Comparison of ENCODE assay signal across 28 cellular contexts in the genomic region with DNA sequence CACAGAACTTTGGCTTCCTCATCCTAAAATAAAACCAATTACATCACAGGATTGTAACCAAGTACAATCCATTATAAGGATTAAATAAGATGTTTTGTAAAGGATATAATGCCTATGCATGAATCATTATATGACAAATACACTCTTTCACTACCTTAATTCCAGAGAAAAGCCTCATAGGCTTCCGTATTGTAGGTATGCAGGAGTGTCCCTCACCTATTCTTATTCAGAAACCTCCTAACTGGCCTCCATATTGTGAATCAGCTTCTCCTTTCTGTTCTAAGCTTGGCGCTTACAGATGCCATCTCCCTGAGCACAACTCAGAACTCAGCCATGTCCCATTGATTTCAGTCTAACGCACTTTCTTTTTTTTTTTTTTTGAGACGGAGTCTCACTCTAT.
"Had no signal": no experiment of that assay in that cellular context is flagged by ENCODE, and none has a peak within 500 bp of the region (broad histone marks: within the 10 kb centered on the region; RNA-seq: fewer than 3 reads in every experiment).

No MANE protein-coding gene starts in this region.

- DNase-seq: activated B cell treated with CpG ODN at 0.5 μM for 24 hours; activated CD4-positive, alpha-beta T cell treated with anti-CD3 and anti-CD28 coated beads for 48 hours; activated CD4-positive, alpha-beta T cell treated with anti-CD3 and anti-CD28 coated beads, Interleukin-2, amount 50 U/mL, for 1 hour; activated CD4-positive, alpha-beta T cell treated with anti-CD3 and anti-CD28 coated beads, Interleukin-2, amount 50 U/mL, for 48 hours; activated CD8-positive, alpha-beta memory T cell treated with anti-CD3 and anti-CD28 coated beads for 24 hours; activated CD8-positive, alpha-beta T cell treated with anti-CD3 and anti-CD28 coated beads for 36 hours; activated gamma-delta T cell; activated naive CD4-positive, alpha-beta T cell; activated naive CD4-positive, alpha-beta T cell treated with anti-CD3 and anti-CD28 coated beads, Interleukin-2, amount 10 ng/mL, durations not matched to agents 7 days and 5 days; activated naive CD8-positive, alpha-beta T cell treated with anti-CD3 and anti-CD28 coated beads, Interleukin-2, amount 10 ng/mL, durations not matched to agents 7 days and 5 days; activated T-cell treated with anti-CD3 and anti-CD28 coated beads, Interleukin-2, amount 50 U/mL, for 48 hours; dorsolateral prefrontal cortex; effector memory CD8-positive, alpha-beta T cell; foreskin fibroblast; gastrocnemius medialis; glutamatergic neuron; heart left ventricle; hypothalamus; T-helper 2 cell had no signal

- H3K9me3 Mint-ChIP-seq: activated B cell treated with CpG ODN at 0.5 μM for 24 hours; activated CD8-positive, alpha-beta T cell treated with anti-CD3 and anti-CD28 coated beads for 36 hours; activated naive CD4-positive, alpha-beta T cell treated with anti-CD3 and anti-CD28 coated beads, Interleukin-2, amount 10 ng/mL, durations not matched to agents 7 days and 5 days; activated naive CD4-positive, alpha-beta T cell treated with anti-CD3 and anti-CD28 coated beads, Interleukin-2, amount 50 U/mL, for 72 hours; activated naive CD8-positive, alpha-beta T cell treated with anti-CD3 and anti-CD28 coated beads, Interleukin-2, amount 10 ng/mL, durations not matched to agents 7 days and 5 days; brain; central memory CD8-positive, alpha-beta T cell; dendritic cell treated with granulocyte-macrophage colony-stimulating factor and Interleukin-4, amounts not matched to agents 40 ng/mL and 50 ng/mL, for 4 days; effector memory CD8-positive, alpha-beta T cell had no signal

- H3K27me3 ChIP-seq: ascending aorta, breast epithelium, dorsolateral prefrontal cortex, gastrocnemius medialis, heart left ventricle had no signal

- H3K27me3 Mint-ChIP-seq: activated naive CD4-positive, alpha-beta T cell treated with anti-CD3 and anti-CD28 coated beads, Interleukin-2, amount 10 ng/mL, durations not matched to agents 7 days and 5 days; dendritic cell treated with granulocyte-macrophage colony-stimulating factor and Interleukin-4, amounts not matched to agents 40 ng/mL and 50 ng/mL, for 4 days had no signal

- H3K4me3 ChIP-seq: ascending aorta, breast epithelium, coronary artery, dorsolateral prefrontal cortex, gastrocnemius medialis, heart left ventricle had no signal

- H3K4me1 Mint-ChIP-seq: activated B cell treated with CpG ODN at 0.5 μM for 24 hours; activated naive CD4-positive, alpha-beta T cell treated with anti-CD3 and anti-CD28 coated beads, Interleukin-2, amount 10 ng/mL, durations not matched to agents 7 days and 5 days; central memory CD8-positive, alpha-beta T cell had no signal

- H3K4me3 Mint-ChIP-seq: activated B cell treated with CpG ODN at 0.5 μM for 24 hours; activated CD8-positive, alpha-beta T cell treated with anti-CD3 and anti-CD28 coated beads for 36 hours; activated naive CD4-positive, alpha-beta T cell treated with anti-CD3 and anti-CD28 coated beads, Interleukin-2, amount 10 ng/mL, durations not matched to agents 7 days and 5 days; activated naive CD8-positive, alpha-beta T cell treated with anti-CD3 and anti-CD28 coated beads, Interleukin-2, amount 10 ng/mL, durations not matched to agents 7 days and 5 days; brain; central memory CD8-positive, alpha-beta T cell; dendritic cell treated with granulocyte-macrophage colony-stimulating factor and Interleukin-4, amounts not matched to agents 40 ng/mL and 50 ng/mL, for 4 days; effector memory CD8-positive, alpha-beta T cell had no signal

- ATAC-seq: activated CD4-positive, CD25-positive, alpha-beta regulatory T cell treated with anti-CD3 and anti-CD28 coated beads, Interleukin-2, amount 50 U/mL, for 24 hours; activated CD8-positive, alpha-beta T cell treated with anti-CD3 and anti-CD28 coated beads for 36 hours; activated naive CD4-positive, alpha-beta T cell treated with anti-CD3 and anti-CD28 coated beads, Interleukin-2, amount 50 U/mL, for 72 hours; effector memory CD8-positive, alpha-beta T cell; gastrocnemius medialis; heart left ventricle had no signal

- H3K27ac Mint-ChIP-seq: activated B cell treated with CpG ODN at 0.5 μM for 24 hours; activated CD8-positive, alpha-beta T cell treated with anti-CD3 and anti-CD28 coated beads for 36 hours; activated naive CD4-positive, alpha-beta T cell treated with anti-CD3 and anti-CD28 coated beads, Interleukin-2, amount 10 ng/mL, durations not matched to agents 7 days and 5 days; activated naive CD4-positive, alpha-beta T cell treated with anti-CD3 and anti-CD28 coated beads, Interleukin-2, amount 50 U/mL, for 72 hours; activated naive CD8-positive, alpha-beta T cell treated with anti-CD3 and anti-CD28 coated beads, Interleukin-2, amount 10 ng/mL, durations not matched to agents 7 days and 5 days; brain; dendritic cell treated with granulocyte-macrophage colony-stimulating factor and Interleukin-4, amounts not matched to agents 40 ng/mL and 50 ng/mL, for 4 days; effector memory CD8-positive, alpha-beta T cell had no signal

- H3K9me3 ChIP-seq: ascending aorta, breast epithelium, gastrocnemius medialis, heart left ventricle had no signal

- H3K27ac ChIP-seq: ascending aorta, breast epithelium, coronary artery, dorsolateral prefrontal cortex, heart left ventricle, VCaP had no signal

- H3K4me1 ChIP-seq: ascending aorta, breast epithelium had no signal

- H3K36me3 Mint-ChIP-seq: activated naive CD4-positive, alpha-beta T cell treated with anti-CD3 and anti-CD28 coated beads, Interleukin-2, amount 10 ng/mL, durations not matched to agents 7 days and 5 days; activated naive CD4-positive, alpha-beta T cell treated with anti-CD3 and anti-CD28 coated beads, Interleukin-2, amount 50 U/mL, for 72 hours; activated naive CD8-positive, alpha-beta T cell treated with anti-CD3 and anti-CD28 coated beads, Interleukin-2, amount 10 ng/mL, durations not matched to agents 7 days and 5 days; brain had no signal

- H3K36me3 ChIP-seq: ascending aorta, breast epithelium had no signal
